Comparison of ENCODE assay signal across 24 cellular contexts in the genomic region with DNA sequence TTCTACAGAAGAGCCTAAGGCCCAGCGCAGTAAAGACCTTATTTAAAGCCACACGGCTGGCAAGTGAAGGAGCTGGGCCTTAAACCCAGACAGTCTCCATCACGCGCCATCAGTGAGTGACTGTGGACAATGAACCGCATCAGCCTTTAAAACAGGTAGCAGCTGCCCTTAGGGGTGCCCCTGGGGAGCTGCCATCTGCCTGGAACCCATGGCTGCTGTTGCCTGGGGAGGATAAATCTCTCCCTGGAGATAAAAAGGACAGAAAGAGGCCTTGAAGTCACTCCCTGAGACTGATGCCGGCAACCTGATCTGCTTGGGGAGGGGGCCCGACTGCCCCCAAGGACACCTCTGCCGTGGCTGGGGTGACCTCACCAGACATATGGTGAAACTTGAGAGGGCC.
DNase-seq lines count a peak whose midpoint lies in the region; ATAC-seq, FAIRE-seq and TF ChIP-seq lines count a peak whose summit lies in the region.
"Had no signal": no experiment of that assay in that cellular context is flagged by ENCODE, and none has a peak within 500 bp of the region (broad histone marks: within the 10 kb centered on the region; RNA-seq: fewer than 3 reads in every experiment).

No MANE protein-coding gene starts in this region.

- peaks cover 12% of the 10 kb centered on the region for H3K27me3 ChIP-seq in foreskin keratinocyte
- H3K27me3 ChIP-seq: gastrocnemius medialis, right atrium auricular region had no signal

- ATAC-seq in GM21360 (IDR thresholded peaks at IDR 0.05; ENCODE audit: unreplicated experiment) = no peak
- no peak for ATAC-seq in foreskin keratinocyte
- ATAC-seq: activated T-cell treated with anti-CD3 and anti-CD28 coated beads, Interleukin-2, amount 50 U/mL, for 4 hours; CD8-positive, alpha-beta T cell; gastrocnemius medialis; left lobe of liver; stimulated activated naive CD8-positive, alpha-beta T cell treated with anti-CD3 and anti-CD28 coated beads, Interleukin-15, amount 100 ng/mL, for 72 hours had no signal

- peaks cover 0 to 2% (median 1%) of the 10 kb centered on the region in 3 donors for H3K27me3 Mint-ChIP-seq in CD14-positive monocyte (ENCODE audit: low read depth in 3 of 3)
- H3K27me3 Mint-ChIP-seq: activated CD4-positive, alpha-beta memory T cell treated with anti-CD3 and anti-CD28 coated beads, Interleukin-2, amount 10 ng/mL, durations not matched to agents 7 days and 5 days; activated naive CD8-positive, alpha-beta T cell treated with anti-CD3 and anti-CD28 coated beads for 36 hours; stimulated activated naive CD8-positive, alpha-beta T cell treated with anti-CD3 and anti-CD28 coated beads, Interleukin-15, amount 100 ng/mL, for 72 hours had no signal

- no peaks in the 10 kb centered on the region for H3K79me2 ChIP-seq in OCI-LY7 (ENCODE audit: insufficient read depth, low read depth, low read length)

- no peak overlapping the region for H3K4me3 Mint-ChIP-seq in CD14-positive monocyte
- H3K4me3 Mint-ChIP-seq: activated CD4-positive, alpha-beta memory T cell treated with anti-CD3 and anti-CD28 coated beads, Interleukin-2, amount 10 ng/mL, durations not matched to agents 7 days and 5 days; activated naive CD8-positive, alpha-beta T cell treated with anti-CD3 and anti-CD28 coated beads for 36 hours; activated T-cell treated with anti-CD3 and anti-CD28 coated beads, Interleukin-2, amount 50 U/mL, for 4 hours; brain; CD8-positive, alpha-beta T cell; H9; stimulated activated naive CD8-positive, alpha-beta T cell treated with anti-CD3 and anti-CD28 coated beads, Interleukin-15, amount 100 ng/mL, for 72 hours; T-helper 1 cell treated with Interleukin-12 subunit alpha and Interleukin-12 subunit beta and Interleukin-4 antibody, amounts not matched to agents 30 μg/mL and 1 μg/mL, for 36 hours had no signal

- CTCF ChIA-PET in OCI-LY7 (lab: Charles Lee; ENCODE audit: unreplicated experiment) = interaction anchor here (0.5 kb wide), 1 partner anchor 168 kb away, joined by 3 read pairs; no protein-coding TSS in a partner anchor

- no peak for DNase-seq in CD14-positive monocyte (ENCODE audit: low spot score)
- peak; percentile 15 for DNase-seq in NCI-H1092 treated with DMSO at 0.1 percent for 48 hours (lab: John Stamatoyannopoulos, UW)
- peak; percentile 89 for DNase-seq in NCI-H69 (lab: John Stamatoyannopoulos, UW)
- peak; percentile 95 for DNase-seq in left kidney (ENCODE audit: low read depth, low spot score)
- no peak for DNase-seq in OCI-LY7 (ENCODE audit: low spot score)
- DNase-seq in GM12892 (ENCODE audit: insufficient read length) = no peak
- no peak for DNase-seq in foreskin keratinocyte
- DNase-seq: ACHN; activated CD4-positive, alpha-beta memory T cell treated with anti-CD3 and anti-CD28 coated beads, Interleukin-2, amount 10 ng/mL, durations not matched to agents 7 days and 5 days; activated naive CD8-positive, alpha-beta T cell treated with anti-CD3 and anti-CD28 coated beads for 36 hours; activated T-cell treated with anti-CD3 and anti-CD28 coated beads, Interleukin-2, amount 50 U/mL, for 4 hours; CD8-positive, alpha-beta T cell; gastrocnemius medialis; H9; NCI-H446 treated with DMSO at 0.1 percent for 48 hours; SHP77 treated with DMSO at 0.1 percent for 48 hours; stimulated activated naive CD8-positive, alpha-beta T cell treated with anti-CD3 and anti-CD28 coated beads, Interleukin-15, amount 100 ng/mL, for 72 hours had no signal

- no peak for FAIRE-seq in GM12892 (lab: Jason Lieb, UNC)
- FAIRE-seq: GM18507 had no signal

- peaks cover 96% of the 10 kb centered on the region for H3K4me1 Mint-ChIP-seq in CD14-positive monocyte

- H3K27ac ChIP-seq in OCI-LY7 (ENCODE audit: low read depth, low read length, poor library complexity, severe bottlenecking) (no peak overlapping the region), foreskin keratinocyte (no peak overlapping the region)
- H3K27ac ChIP-seq: coronary artery, gastrocnemius medialis, right atrium auricular region had no signal

- H4K20me1 ChIP-seq in OCI-LY7 (ENCODE audit: insufficient read depth, low read length) = no peaks in the 10 kb centered on the region

- peaks cover 0 to 9% (median 5%) of the 10 kb centered on the region in 7 donors for H3K9me3 Mint-ChIP-seq in CD14-positive monocyte

- peaks cover 35% of the 10 kb centered on the region for H3K36me3 ChIP-seq in OCI-LY7 (ENCODE audit: insufficient read depth, low read length)
- H3K36me3 ChIP-seq: gastrocnemius medialis, right atrium auricular region had no signal

- no peaks in the 10 kb centered on the region for H3K9me2 ChIP-seq in OCI-LY7 (ENCODE audit: insufficient read depth, low read length)

- no peak for TF ChIP-seq CTCF in CD14-positive monocyte (IDR thresholded peaks at IDR 0.05)
- TF ChIP-seq CTCF in OCI-LY7 (conservative IDR thresholded peaks at IDR 0.05; ENCODE audit: low read length) = no peak
- TF ChIP-seq CTCF in foreskin keratinocyte (conservative IDR thresholded peaks at IDR 0.05) = no peak

- H3K9me3 ChIP-seq in OCI-LY7 (ENCODE audit: low read length) = peaks cover 12% of the 10 kb centered on the region; the same call in 1 of the 2 replicates
- H3K9me3 ChIP-seq: gastrocnemius medialis had no signal

- H2AFZ ChIP-seq in OCI-LY7 (ENCODE audit: low read length) = no peak overlapping the region

- peak overlapping the region in 4 of 7 donors; percentile 30 to 67 (median 48) for H3K27ac Mint-ChIP-seq in CD14-positive monocyte

- BruUV-seq in OCI-LY7 (replicated peaks; lab: Mats Ljungman, UMichigan) = no TSS peak

- H3K4me1 ChIP-seq in OCI-LY7 (ENCODE audit: insufficient read depth, low read length, poor library complexity, severe bottlenecking) (peaks cover 51% of the 10 kb centered on the region), foreskin keratinocyte (no peaks in the 10 kb centered on the region)
- H3K4me1 ChIP-seq: gastrocnemius medialis had no signal

- POLR2A ChIA-PET in OCI-LY7 (lab: Charles Lee) = interaction anchor here (1.3 kb wide), 1 partner anchor 34 kb away, joined by 4 read pairs; no protein-coding TSS in a partner anchor

- no peak for TF ChIP-seq POLR2A in GM12892 (IDR thresholded peaks at IDR 0.05; ENCODE audit: low read depth, low read length)

- intact Hi-C loops in CD14-positive monocyte (cut with micrococcal nuclease) = loop anchor here in 1 of 2 donors (5.0 kb wide), 1 partner anchor 33 kb away; no protein-coding TSS in a partner anchor
- intact Hi-C loops in OCI-LY7 (cut with micrococcal nuclease; ENCODE audit: unreplicated experiment) = loop anchor here (5.0 kb wide), 1 partner anchor 68 kb away; no protein-coding TSS in a partner anchor

- H3K4me3 ChIP-seq in OCI-LY7 (ENCODE audit: low read depth, low read length, poor library complexity, severe bottlenecking) = no peak overlapping the region
- H3K4me3 ChIP-seq: coronary artery, gastrocnemius medialis, right atrium auricular region had no signal

- H3K36me3 Mint-ChIP-seq in CD14-positive monocyte = peaks cover 53 to 63% of the 10 kb centered on the region in 2 donors

- H3K4me2 ChIP-seq in OCI-LY7 (ENCODE audit: low read length) = no peak overlapping the region

Comparison
In these comparisons a context has a peak if more than half of its experiments do, and no peak if none do; other contexts are left out.
1. DNase-seq: peak in NCI-H1092 treated with DMSO at 0.1 percent for 48 hours (single experiment), NCI-H69 (single experiment) and left kidney (single experiment); none in CD14-positive monocyte (single experiment), OCI-LY7 (single experiment), GM12892 (single experiment) and foreskin keratinocyte (0 of 2).